Comparison of ENCODE assay signal across 1 cellular context in the genomic region with DNA sequence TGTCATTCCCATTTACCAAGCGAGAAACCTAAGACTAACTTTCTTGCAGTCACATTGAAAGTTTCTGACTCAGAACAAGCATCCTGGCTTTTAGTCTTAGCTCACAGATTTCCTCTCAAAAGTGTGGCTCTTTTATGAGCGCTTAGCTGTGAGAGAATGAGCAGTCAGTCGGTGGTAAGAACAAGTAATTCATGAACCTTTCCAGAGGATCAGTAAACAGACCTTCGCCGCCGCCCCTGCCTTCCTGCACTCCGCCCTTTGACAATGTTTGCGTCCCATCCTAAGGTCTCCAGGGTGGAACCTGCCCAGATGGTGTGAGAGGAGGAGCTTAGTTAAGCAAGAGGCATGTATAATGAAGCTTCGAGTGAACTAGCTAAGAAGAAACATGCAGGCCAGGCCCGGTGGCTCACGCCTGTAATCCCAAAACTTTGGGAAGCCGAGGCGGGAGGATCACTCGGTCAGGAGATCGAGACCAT.
TF ChIP-seq lines count a peak whose summit lies in the region.

No MANE protein-coding gene starts in this region.

TF ChIP-seq in HepG2, 621 proteins besides CTCF, POLR2A, EP300 and RAD21 (continued from another document and continues in another):
- TF ChIP-seq ATF6 (CRISPR knock-in tag; conservative IDR thresholded peaks at IDR 0.05): no peak
- peak; percentile 54; the same call in 1 of the 2 replicates for TF ChIP-seq MEIS1 (CRISPR knock-in tag; IDR thresholded peaks at IDR 0.05; ENCODE audit: borderline replicate concordance)
- no peak for TF ChIP-seq SMAD9 (CRISPR knock-in tag; IDR thresholded peaks at IDR 0.05)
- TF ChIP-seq ZNF790 (CRISPR knock-in tag; IDR thresholded peaks at IDR 0.05; ENCODE audit: borderline replicate concordance): no peak
- no peak for TF ChIP-seq DNMT3B (CRISPR knock-in tag; conservative IDR thresholded peaks at IDR 0.05)
- peak; percentile 30; the same call in 1 of the 2 replicates for TF ChIP-seq ATF2 (CRISPR knock-in tag; IDR thresholded peaks at IDR 0.05)
- no peak for TF ChIP-seq KLF12 (CRISPR knock-in tag; IDR thresholded peaks at IDR 0.05; ENCODE audit: borderline replicate concordance)
- no peak for TF ChIP-seq HCFC1 (IDR thresholded peaks at IDR 0.05; ENCODE audit: low read depth, low read length)
- 0 out of 2 replicates have a peak, but pooled peaks have one; percentile 51 for TF ChIP-seq TOPORS (CRISPR knock-in tag; IDR thresholded peaks at IDR 0.05)
- 0 out of 2 replicates have a peak, but pooled peaks have one; percentile 37 for TF ChIP-seq ONECUT2 (CRISPR knock-in tag; IDR thresholded peaks at IDR 0.05)
- no peak for TF ChIP-seq JARID2 (CRISPR knock-in tag; IDR thresholded peaks at IDR 0.05; ENCODE audit: insufficient replicate concordance)
- TF ChIP-seq ZC3H4 (CRISPR knock-in tag; IDR thresholded peaks at IDR 0.05; ENCODE audit: borderline replicate concordance): no peak
- no peak for TF ChIP-seq ZC3H13 (CRISPR knock-in tag; IDR thresholded peaks at IDR 0.05)
- TF ChIP-seq, protein P1, sequence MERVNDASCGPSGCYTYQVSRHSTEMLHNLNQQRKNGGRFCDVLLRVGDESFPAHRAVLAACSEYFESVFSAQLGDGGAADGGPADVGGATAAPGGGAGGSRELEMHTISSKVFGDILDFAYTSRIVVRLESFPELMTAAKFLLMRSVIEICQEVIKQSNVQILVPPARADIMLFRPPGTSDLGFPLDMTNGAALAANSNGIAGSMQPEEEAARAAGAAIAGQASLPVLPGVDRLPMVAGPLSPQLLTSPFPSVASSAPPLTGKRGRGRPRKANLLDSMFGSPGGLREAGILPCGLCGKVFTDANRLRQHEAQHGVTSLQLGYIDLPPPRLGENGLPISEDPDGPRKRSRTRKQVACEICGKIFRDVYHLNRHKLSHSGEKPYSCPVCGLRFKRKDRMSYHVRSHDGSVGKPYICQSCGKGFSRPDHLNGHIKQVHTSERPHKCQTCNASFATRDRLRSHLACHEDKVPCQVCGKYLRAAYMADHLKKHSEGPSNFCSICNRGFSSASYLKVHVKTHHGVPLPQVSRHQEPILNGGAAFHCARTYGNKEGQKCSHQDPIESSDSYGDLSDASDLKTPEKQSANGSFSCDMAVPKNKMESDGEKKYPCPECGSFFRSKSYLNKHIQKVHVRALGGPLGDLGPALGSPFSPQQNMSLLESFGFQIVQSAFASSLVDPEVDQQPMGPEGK (CRISPR knock-in tag; IDR thresholded peaks at IDR 0.05): peak; percentile 36; the same call in 1 of the 2 replicates
- TF ChIP-seq CC2D1A (CRISPR knock-in tag; IDR thresholded peaks at IDR 0.05): no peak
- TF ChIP-seq, protein P2, sequence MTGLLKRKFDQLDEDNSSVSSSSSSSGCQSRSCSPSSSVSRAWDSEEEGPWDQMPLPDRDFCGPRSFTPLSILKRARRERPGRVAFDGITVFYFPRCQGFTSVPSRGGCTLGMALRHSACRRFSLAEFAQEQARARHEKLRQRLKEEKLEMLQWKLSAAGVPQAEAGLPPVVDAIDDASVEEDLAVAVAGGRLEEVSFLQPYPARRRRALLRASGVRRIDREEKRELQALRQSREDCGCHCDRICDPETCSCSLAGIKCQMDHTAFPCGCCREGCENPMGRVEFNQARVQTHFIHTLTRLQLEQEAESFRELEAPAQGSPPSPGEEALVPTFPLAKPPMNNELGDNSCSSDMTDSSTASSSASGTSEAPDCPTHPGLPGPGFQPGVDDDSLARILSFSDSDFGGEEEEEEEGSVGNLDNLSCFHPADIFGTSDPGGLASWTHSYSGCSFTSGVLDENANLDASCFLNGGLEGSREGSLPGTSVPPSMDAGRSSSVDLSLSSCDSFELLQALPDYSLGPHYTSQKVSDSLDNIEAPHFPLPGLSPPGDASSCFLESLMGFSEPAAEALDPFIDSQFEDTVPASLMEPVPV (CRISPR knock-in tag; IDR thresholded peaks at IDR 0.05): 0 out of 2 replicates have a peak, but pooled peaks have one; percentile 42
- TF ChIP-seq CAMTA2 (CRISPR knock-in tag; IDR thresholded peaks at IDR 0.05; ENCODE audit: borderline replicate concordance): no peak
- no peak for TF ChIP-seq ZNF138 (CRISPR knock-in tag; IDR thresholded peaks at IDR 0.05; ENCODE audit: low read depth)
- 0 out of 2 replicates have a peak, but pooled peaks have one; percentile 66 for TF ChIP-seq RFXAP (CRISPR knock-in tag; IDR thresholded peaks at IDR 0.05; ENCODE audit: borderline replicate concordance)
- TF ChIP-seq, protein P3, sequence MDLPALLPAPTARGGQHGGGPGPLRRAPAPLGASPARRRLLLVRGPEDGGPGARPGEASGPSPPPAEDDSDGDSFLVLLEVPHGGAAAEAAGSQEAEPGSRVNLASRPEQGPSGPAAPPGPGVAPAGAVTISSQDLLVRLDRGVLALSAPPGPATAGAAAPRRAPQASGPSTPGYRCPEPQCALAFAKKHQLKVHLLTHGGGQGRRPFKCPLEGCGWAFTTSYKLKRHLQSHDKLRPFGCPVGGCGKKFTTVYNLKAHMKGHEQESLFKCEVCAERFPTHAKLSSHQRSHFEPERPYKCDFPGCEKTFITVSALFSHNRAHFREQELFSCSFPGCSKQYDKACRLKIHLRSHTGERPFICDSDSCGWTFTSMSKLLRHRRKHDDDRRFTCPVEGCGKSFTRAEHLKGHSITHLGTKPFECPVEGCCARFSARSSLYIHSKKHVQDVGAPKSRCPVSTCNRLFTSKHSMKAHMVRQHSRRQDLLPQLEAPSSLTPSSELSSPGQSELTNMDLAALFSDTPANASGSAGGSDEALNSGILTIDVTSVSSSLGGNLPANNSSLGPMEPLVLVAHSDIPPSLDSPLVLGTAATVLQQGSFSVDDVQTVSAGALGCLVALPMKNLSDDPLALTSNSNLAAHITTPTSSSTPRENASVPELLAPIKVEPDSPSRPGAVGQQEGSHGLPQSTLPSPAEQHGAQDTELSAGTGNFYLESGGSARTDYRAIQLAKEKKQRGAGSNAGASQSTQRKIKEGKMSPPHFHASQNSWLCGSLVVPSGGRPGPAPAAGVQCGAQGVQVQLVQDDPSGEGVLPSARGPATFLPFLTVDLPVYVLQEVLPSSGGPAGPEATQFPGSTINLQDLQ (CRISPR knock-in tag; IDR thresholded peaks at IDR 0.05): no peak
- TF ChIP-seq ZFP36L2 (CRISPR knock-in tag; IDR thresholded peaks at IDR 0.05): no peak
- no peak for TF ChIP-seq ZNF17 (CRISPR knock-in tag; IDR thresholded peaks at IDR 0.05)
- TF ChIP-seq, protein P4, sequence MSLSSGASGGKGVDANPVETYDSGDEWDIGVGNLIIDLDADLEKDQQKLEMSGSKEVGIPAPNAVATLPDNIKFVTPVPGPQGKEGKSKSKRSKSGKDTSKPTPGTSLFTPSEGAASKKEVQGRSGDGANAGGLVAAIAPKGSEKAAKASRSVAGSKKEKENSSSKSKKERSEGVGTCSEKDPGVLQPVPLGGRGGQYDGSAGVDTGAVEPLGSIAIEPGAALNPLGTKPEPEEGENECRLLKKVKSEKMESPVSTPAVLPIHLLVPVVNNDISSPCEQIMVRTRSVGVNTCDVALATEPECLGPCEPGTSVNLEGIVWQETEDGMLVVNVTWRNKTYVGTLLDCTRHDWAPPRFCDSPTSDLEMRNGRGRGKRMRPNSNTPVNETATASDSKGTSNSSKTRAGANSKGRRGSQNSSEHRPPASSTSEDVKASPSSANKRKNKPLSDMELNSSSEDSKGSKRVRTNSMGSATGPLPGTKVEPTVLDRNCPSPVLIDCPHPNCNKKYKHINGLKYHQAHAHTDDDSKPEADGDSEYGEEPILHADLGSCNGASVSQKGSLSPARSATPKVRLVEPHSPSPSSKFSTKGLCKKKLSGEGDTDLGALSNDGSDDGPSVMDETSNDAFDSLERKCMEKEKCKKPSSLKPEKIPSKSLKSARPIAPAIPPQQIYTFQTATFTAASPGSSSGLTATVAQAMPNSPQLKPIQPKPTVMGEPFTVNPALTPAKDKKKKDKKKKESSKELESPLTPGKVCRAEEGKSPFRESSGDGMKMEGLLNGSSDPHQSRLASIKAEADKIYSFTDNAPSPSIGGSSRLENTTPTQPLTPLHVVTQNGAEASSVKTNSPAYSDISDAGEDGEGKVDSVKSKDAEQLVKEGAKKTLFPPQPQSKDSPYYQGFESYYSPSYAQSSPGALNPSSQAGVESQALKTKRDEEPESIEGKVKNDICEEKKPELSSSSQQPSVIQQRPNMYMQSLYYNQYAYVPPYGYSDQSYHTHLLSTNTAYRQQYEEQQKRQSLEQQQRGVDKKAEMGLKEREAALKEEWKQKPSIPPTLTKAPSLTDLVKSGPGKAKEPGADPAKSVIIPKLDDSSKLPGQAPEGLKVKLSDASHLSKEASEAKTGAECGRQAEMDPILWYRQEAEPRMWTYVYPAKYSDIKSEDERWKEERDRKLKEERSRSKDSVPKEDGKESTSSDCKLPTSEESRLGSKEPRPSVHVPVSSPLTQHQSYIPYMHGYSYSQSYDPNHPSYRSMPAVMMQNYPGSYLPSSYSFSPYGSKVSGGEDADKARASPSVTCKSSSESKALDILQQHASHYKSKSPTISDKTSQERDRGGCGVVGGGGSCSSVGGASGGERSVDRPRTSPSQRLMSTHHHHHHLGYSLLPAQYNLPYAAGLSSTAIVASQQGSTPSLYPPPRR (CRISPR knock-in tag; IDR thresholded peaks at IDR 0.05; ENCODE audit: borderline replicate concordance): peak; percentile 86; the same call in 1 of the 2 replicates
- peak; percentile 62; the same call in 1 of the 2 replicates for TF ChIP-seq MTA1 (CRISPR knock-in tag; IDR thresholded peaks at IDR 0.05; ENCODE audit: borderline replicate concordance)
- TF ChIP-seq ZNF749 (CRISPR knock-in tag; IDR thresholded peaks at IDR 0.05; ENCODE audit: borderline replicate concordance): no peak
- TF ChIP-seq PRMT3 (CRISPR knock-in tag; IDR thresholded peaks at IDR 0.05; ENCODE audit: borderline replicate concordance, low read depth): no peak
- TF ChIP-seq KAT2B (IDR thresholded peaks at IDR 0.05; ENCODE audit: borderline replicate concordance, low read depth, low read length): no peak
- no peak for TF ChIP-seq BATF2 (CRISPR knock-in tag; IDR thresholded peaks at IDR 0.05)
- TF ChIP-seq SPEN (CRISPR knock-in tag; IDR thresholded peaks at IDR 0.05; ENCODE audit: low read depth): peak; percentile 37; the same call in 1 of the 2 replicates
- peak; percentile 81 for TF ChIP-seq PHF21A (CRISPR knock-in tag; IDR thresholded peaks at IDR 0.05)
- TF ChIP-seq ZKSCAN8 (CRISPR knock-in tag; IDR thresholded peaks at IDR 0.05; ENCODE audit: borderline replicate concordance): peak; percentile 72
- TF ChIP-seq STAT5B (CRISPR knock-in tag; IDR thresholded peaks at IDR 0.05): no peak
- TF ChIP-seq RXRA (CRISPR knock-in tag; IDR thresholded peaks at IDR 0.05): 0 out of 2 replicates have a peak, but pooled peaks have one; percentile 30
- peak; percentile 63 for TF ChIP-seq ZMYM3 (CRISPR knock-in tag; IDR thresholded peaks at IDR 0.05)
- TF ChIP-seq AFF4 (CRISPR knock-in tag; IDR thresholded peaks at IDR 0.05): no peak
- TF ChIP-seq ZKSCAN1 (IDR thresholded peaks at IDR 0.05; ENCODE audit: low read length): no peak
- no peak for TF ChIP-seq ZNF326 (CRISPR knock-in tag; IDR thresholded peaks at IDR 0.05; ENCODE audit: borderline replicate concordance)
- no peak for TF ChIP-seq MXD1 (CRISPR knock-in tag; IDR thresholded peaks at IDR 0.05)
